11 cellular contexts compared by ENCODE assay signal in the genomic region with DNA sequence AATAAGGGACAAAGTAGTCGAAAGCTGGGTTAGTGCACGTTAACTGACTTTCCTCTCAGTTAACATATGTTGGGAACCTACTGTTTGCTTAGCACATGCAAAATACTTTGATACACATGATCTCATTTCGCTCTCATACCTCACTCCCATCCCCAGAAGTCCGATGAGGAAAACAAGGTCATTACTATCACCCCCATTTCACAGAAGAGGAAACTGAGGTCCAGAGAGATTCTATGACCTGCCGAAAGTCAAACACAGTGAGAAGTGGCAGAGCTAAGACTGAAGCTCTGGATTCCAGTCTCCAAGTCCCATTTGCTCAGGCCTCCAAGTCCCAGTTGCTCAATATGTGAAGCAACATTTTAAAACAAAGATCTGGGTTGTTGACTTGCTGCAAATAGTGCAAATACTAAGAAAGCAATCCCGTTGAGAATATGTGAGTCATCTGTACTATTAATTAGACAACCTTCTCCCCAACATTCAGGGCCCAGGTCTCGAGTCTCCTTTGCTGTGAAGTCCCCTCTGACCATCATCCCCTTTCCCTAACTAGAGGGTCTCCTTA.
DNase-seq lines count a peak whose midpoint lies in the region; ATAC-seq and TF ChIP-seq lines count a peak whose summit lies in the region.
"Had no signal": no experiment of that assay in that cellular context is flagged by ENCODE, and none has a peak within 500 bp of the region (broad histone marks: within the 10 kb centered on the region; RNA-seq: fewer than 3 reads in every experiment).

No MANE protein-coding gene starts in this region.

- POLR2A ChIA-PET in activated CD4-positive, alpha-beta T cell treated with anti-CD3 and anti-CD28 coated beads for 36 hours (lab: Charles Lee), result no interaction called here

- no peak for TF ChIP-seq EP300 in gastroesophageal sphincter (IDR thresholded peaks at IDR 0.05)

- TF ChIP-seq CTCF in gastroesophageal sphincter (IDR thresholded peaks at IDR 0.05), result no peak

- no peaks in the 10 kb centered on the region for H3K36me3 Mint-ChIP-seq in activated CD4-positive, alpha-beta T cell treated with anti-CD3 and anti-CD28 coated beads for 36 hours (ENCODE audit: low read depth)
- H3K36me3 Mint-ChIP-seq in activated naive CD8-positive, alpha-beta T cell treated with anti-CD3 and anti-CD28 coated beads for 36 hours, result peaks cover 23% of the 10 kb centered on the region

- CTCF ChIA-PET in activated CD4-positive, alpha-beta T cell treated with anti-CD3 and anti-CD28 coated beads for 36 hours (lab: Charles Lee), result no interaction called here

- H3K4me1 Mint-ChIP-seq in activated CD4-positive, alpha-beta T cell treated with anti-CD3 and anti-CD28 coated beads for 36 hours, result peaks cover 11% of the 10 kb centered on the region
- H3K4me1 Mint-ChIP-seq in activated naive CD8-positive, alpha-beta T cell treated with anti-CD3 and anti-CD28 coated beads for 36 hours, result peaks cover 19% of the 10 kb centered on the region
- H3K4me1 Mint-ChIP-seq in stimulated activated naive CD8-positive, alpha-beta T cell treated with anti-CD3 and anti-CD28 coated beads, Interleukin-15, amount 100 ng/mL, for 72 hours, result peaks cover 37% of the 10 kb centered on the region

- WGBS in gastroesophageal sphincter (ENCODE audit: low coverage in 1 of 2), 2 donors, result 71 to 78% methylated on average over 6 to 7 of the region's 7 CpGs

- no peaks in the 10 kb centered on the region for H3K9me3 ChIP-seq in gastroesophageal sphincter

- peaks cover 3% of the 10 kb centered on the region for H3K9me3 Mint-ChIP-seq in activated CD4-positive, alpha-beta T cell treated with anti-CD3 and anti-CD28 coated beads for 36 hours (ENCODE audit: low read depth)
- H3K9me3 Mint-ChIP-seq in activated naive CD8-positive, alpha-beta T cell treated with anti-CD3 and anti-CD28 coated beads for 36 hours, result peaks cover 2% of the 10 kb centered on the region
- peaks cover 7 to 9% of the 10 kb centered on the region in 2 donors for H3K9me3 Mint-ChIP-seq in stimulated activated naive CD8-positive, alpha-beta T cell treated with anti-CD3 and anti-CD28 coated beads, Interleukin-15, amount 100 ng/mL, for 72 hours
- H3K9me3 Mint-ChIP-seq: central memory CD8-positive, alpha-beta T cell had no signal

- H3K36me3 ChIP-seq in gastroesophageal sphincter, result no peaks in the 10 kb centered on the region

- intact Hi-C loops in activated CD4-positive, alpha-beta T cell treated with anti-CD3 and anti-CD28 coated beads for 36 hours (cut with DNase I, micrococcal nuclease), result no loop called here

- H3K4me1 ChIP-seq in gastroesophageal sphincter, result no peaks in the 10 kb centered on the region

- H3K27ac Mint-ChIP-seq in activated CD4-positive, alpha-beta T cell treated with anti-CD3 and anti-CD28 coated beads for 36 hours, result peak overlapping the region; percentile 75
- H3K27ac Mint-ChIP-seq in activated naive CD8-positive, alpha-beta T cell treated with anti-CD3 and anti-CD28 coated beads for 36 hours, result peak overlapping the region; percentile 76
- peak overlapping the region in 1 of 2 donors; percentile 76 for H3K27ac Mint-ChIP-seq in stimulated activated naive CD8-positive, alpha-beta T cell treated with anti-CD3 and anti-CD28 coated beads, Interleukin-15, amount 100 ng/mL, for 72 hours

- DNase-seq in activated CD4-positive, alpha-beta T cell treated with anti-CD3 and anti-CD28 coated beads for 36 hours, result no peak
- no peak for DNase-seq in activated CD4-positive, alpha-beta T cell treated with anti-CD3 and anti-CD28 coated beads, Interleukin-2, amount 50 U/mL, for 4 hours
- DNase-seq in activated naive CD8-positive, alpha-beta T cell treated with anti-CD3 and anti-CD28 coated beads for 36 hours, result no peak
- no peak for DNase-seq in stimulated activated naive CD8-positive, alpha-beta T cell treated with anti-CD3 and anti-CD28 coated beads, Interleukin-15, amount 100 ng/mL, for 72 hours
- no peak for DNase-seq in RPMI8226
- no peak for DNase-seq in activated CD4-positive, CD25-positive, alpha-beta regulatory T cell (lab: John Stamatoyannopoulos, UW)
- DNase-seq: NCI-H2081 had no signal

- no peaks in the 10 kb centered on the region for H3K27me3 ChIP-seq in gastroesophageal sphincter

- no peaks in the 10 kb centered on the region for H3K27me3 Mint-ChIP-seq in activated CD4-positive, alpha-beta T cell treated with anti-CD3 and anti-CD28 coated beads for 36 hours
- no peaks in the 10 kb centered on the region for H3K27me3 Mint-ChIP-seq in activated naive CD8-positive, alpha-beta T cell treated with anti-CD3 and anti-CD28 coated beads for 36 hours
- H3K27me3 Mint-ChIP-seq in stimulated activated naive CD8-positive, alpha-beta T cell treated with anti-CD3 and anti-CD28 coated beads, Interleukin-15, amount 100 ng/mL, for 72 hours, result no peaks in the 10 kb centered on the region
- H3K27me3 Mint-ChIP-seq: central memory CD8-positive, alpha-beta T cell had no signal

- H3K4me3 ChIP-seq in gastroesophageal sphincter, result no peak overlapping the region
- H3K4me3 ChIP-seq: SK-N-MC had no signal

- H3K4me3 Mint-ChIP-seq in activated CD4-positive, alpha-beta T cell treated with anti-CD3 and anti-CD28 coated beads for 36 hours, result no peak overlapping the region
- no peak overlapping the region for H3K4me3 Mint-ChIP-seq in activated naive CD8-positive, alpha-beta T cell treated with anti-CD3 and anti-CD28 coated beads for 36 hours
- H3K4me3 Mint-ChIP-seq in stimulated activated naive CD8-positive, alpha-beta T cell treated with anti-CD3 and anti-CD28 coated beads, Interleukin-15, amount 100 ng/mL, for 72 hours, result peak overlapping the region in 1 of 2 donors; percentile 27
- H3K4me3 Mint-ChIP-seq: central memory CD8-positive, alpha-beta T cell had no signal

- TF ChIP-seq POLR2A in gastroesophageal sphincter (IDR thresholded peaks at IDR 0.05), result no peak

- ATAC-seq in activated CD4-positive, alpha-beta T cell treated with anti-CD3 and anti-CD28 coated beads for 36 hours, result no peak
- ATAC-seq in gastroesophageal sphincter (peak; percentile 84), HG03460 (IDR thresholded peaks at IDR 0.05; ENCODE audit: unreplicated experiment) (no peak)
- ATAC-seq in stimulated activated naive CD8-positive, alpha-beta T cell treated with anti-CD3 and anti-CD28 coated beads, Interleukin-15, amount 100 ng/mL, for 72 hours, result peak; percentile 29

- H3K27ac ChIP-seq in gastroesophageal sphincter, result peak overlapping the region in 3 of 4 donors; percentile 28 to 64 (median 46)
- H3K27ac ChIP-seq: SK-N-MC had no signal

Comparison
In these comparisons a context has a peak if more than half of its experiments do, and no peak if none do; other contexts are left out.
1. ATAC-seq: peak in gastroesophageal sphincter (single experiment) and stimulated activated naive CD8-positive, alpha-beta T cell treated with anti-CD3 and anti-CD28 coated beads, Interleukin-15, amount 100 ng/mL, for 72 hours (single experiment); none in activated CD4-positive, alpha-beta T cell treated with anti-CD3 and anti-CD28 coated beads for 36 hours (single experiment) and HG03460 (single experiment).